ENCODE assay signal across 8 cellular contexts in genomic region chr18:40159141-40160017, GRCh38.
DNase-seq lines count a peak whose midpoint lies in the region; ATAC-seq and TF ChIP-seq lines count a peak whose summit lies in the region.

No MANE protein-coding gene starts in this region.

- H3K79me2 ChIP-seq in Loucy (ENCODE audit: insufficient read depth, low read length): no peaks in the 10 kb centered on the region

- no peaks in the 10 kb centered on the region for H3K4me1 Mint-ChIP-seq in glutamatergic neuron (ENCODE audit: low read depth, unreplicated experiment)

- no peaks in the 10 kb centered on the region for H3K4me1 ChIP-seq in Loucy (ENCODE audit: insufficient read depth, low read length, poor library complexity, severe bottlenecking)

- H2AFZ ChIP-seq in Loucy (ENCODE audit: low read length): no peak overlapping the region

- H3K27ac Mint-ChIP-seq in glutamatergic neuron (ENCODE audit: unreplicated experiment): no peak overlapping the region

- DNase-seq in D341Med (ENCODE audit: low spot score) (peak; percentile 48), SK-N-DZ (ENCODE audit: low spot score) (peak; percentile 68), glutamatergic neuron (no peak), nucleus accumbens (lab: John Stamatoyannopoulos, UW) (no peak)
- DNase-seq in activated effector memory CD4-positive, alpha-beta T cell treated with anti-CD3 and anti-CD28 coated beads, Interleukin-2, amount 50 U/mL, for 16 hours: no peak
- no peak for DNase-seq in stimulated activated naive CD4-positive, alpha-beta T cell treated with Interleukin-2 at 50 U/mL for 16 hours (lab: John Stamatoyannopoulos, UW)

- no peaks in the 10 kb centered on the region for H3K27me3 Mint-ChIP-seq in glutamatergic neuron (ENCODE audit: unreplicated experiment)

- H3K4me3 Mint-ChIP-seq in glutamatergic neuron (ENCODE audit: unreplicated experiment): no peak overlapping the region

- TF ChIP-seq CTCF in Loucy (conservative IDR thresholded peaks at IDR 0.05; ENCODE audit: low read length): peak; percentile 60
- TF ChIP-seq CTCF in glutamatergic neuron (IDR thresholded peaks at IDR 0.05; ENCODE audit: partially characterized antibody, unreplicated experiment): peak; percentile 70

- no peaks in the 10 kb centered on the region for H3K36me3 Mint-ChIP-seq in glutamatergic neuron (ENCODE audit: unreplicated experiment)

- H3K27me3 ChIP-seq in Loucy (ENCODE audit: insufficient read depth, low read length, poor library complexity, severe bottlenecking): no peaks in the 10 kb centered on the region

- H3K4me3 ChIP-seq in Loucy (ENCODE audit: low read length, poor library complexity, severe bottlenecking): no peak overlapping the region

- H3K4me2 ChIP-seq in Loucy (ENCODE audit: low read depth, low read length, poor library complexity, severe bottlenecking): no peak overlapping the region

- no peaks in the 10 kb centered on the region for H4K20me1 ChIP-seq in Loucy (ENCODE audit: insufficient read depth, low read length, poor library complexity, severe bottlenecking)

- H3K9me2 ChIP-seq in Loucy (replicated peaks; ENCODE audit: low read depth, low read length): no peaks in the 10 kb centered on the region; the same call in 1 of the 2 replicates

- no peaks in the 10 kb centered on the region for H3K9me3 Mint-ChIP-seq in glutamatergic neuron (ENCODE audit: unreplicated experiment)

- H3K9ac ChIP-seq in Loucy (ENCODE audit: low read depth, low read length, poor library complexity, severe bottlenecking): no peak overlapping the region

- H3K36me3 ChIP-seq in Loucy (ENCODE audit: insufficient read depth, low read length): no peaks in the 10 kb centered on the region

- no peaks in the 10 kb centered on the region for H3F3A ChIP-seq in Loucy (ENCODE audit: low read depth)

- H3K9me3 ChIP-seq in Loucy (ENCODE audit: insufficient read depth, low read depth, low read length): no peaks in the 10 kb centered on the region

- ATAC-seq in HG03442 (IDR thresholded peaks at IDR 0.05; ENCODE audit: unreplicated experiment): no peak

Comparison
In these comparisons a context has a peak if more than half of its experiments do, and no peak if none do; other contexts are left out.
1. DNase-seq: peak in D341Med (single experiment) and SK-N-DZ (single experiment); none in glutamatergic neuron (single experiment), activated effector memory CD4-positive, alpha-beta T cell treated with anti-CD3 and anti-CD28 coated beads, Interleukin-2, amount 50 U/mL, for 16 hours (single experiment), nucleus accumbens (0 of 56) and stimulated activated naive CD4-positive, alpha-beta T cell treated with Interleukin-2 at 50 U/mL for 16 hours (single experiment).